15 cellular contexts compared by ENCODE assay signal in the genomic region with DNA sequence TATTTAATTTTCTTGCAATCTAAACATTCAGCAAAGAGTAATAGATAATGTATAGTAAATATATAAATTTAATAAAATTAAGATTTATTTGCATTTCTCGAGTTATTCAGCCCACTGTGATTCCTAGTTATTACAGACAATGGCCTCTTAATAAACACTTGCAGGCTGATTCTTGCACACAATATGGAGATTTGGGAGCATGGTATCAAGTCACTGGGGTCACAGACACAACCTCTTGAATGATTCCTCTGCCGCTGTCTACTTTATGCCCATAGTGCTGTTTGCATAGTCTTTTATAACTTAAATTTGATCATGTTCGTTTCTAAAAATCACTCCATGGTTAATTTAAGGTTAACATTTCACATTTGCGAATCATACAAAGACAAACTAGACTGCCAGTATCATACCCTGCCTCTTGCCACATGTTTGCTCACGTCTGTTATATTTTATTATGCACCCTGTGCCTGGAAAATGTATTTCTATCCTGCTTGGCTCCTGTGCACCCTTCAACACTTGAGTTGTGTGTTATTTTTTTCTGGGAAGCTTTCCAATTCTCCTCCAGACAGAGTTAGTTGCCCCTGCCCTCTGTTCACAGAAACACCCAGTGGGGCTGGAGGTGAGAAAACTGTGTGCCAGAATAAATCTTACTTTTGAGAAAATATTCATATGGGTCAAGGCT.
"Had no signal": no experiment of that assay in that cellular context is flagged by ENCODE, and none has a peak within 500 bp of the region (broad histone marks: within the 10 kb centered on the region; RNA-seq: fewer than 3 reads in every experiment).

No MANE protein-coding gene starts in this region.

- H3K4me3 ChIP-seq: adrenal gland, colonic mucosa, lung, neural progenitor cell, pancreas, uterus had no signal

- H3K4me1 ChIP-seq: adrenal gland, colonic mucosa, neural progenitor cell, pancreas, uterus had no signal

- DNase-seq: activated CD4-positive, alpha-beta T cell treated with anti-CD3 and anti-CD28 coated beads for 48 hours; activated CD8-positive, alpha-beta memory T cell treated with anti-CD3 and anti-CD28 coated beads, Interleukin-2, amount 50 U/mL, for 48 hours; activated CD8-positive, alpha-beta T cell treated with anti-CD3 and anti-CD28 coated beads, Interleukin-2, amount 10 ng/mL, durations not matched to agents 7 days and 5 days; activated naive CD4-positive, alpha-beta T cell; adrenal gland; colonic mucosa; hypothalamus; midbrain; pancreas; small intestine; uterus had no signal

- H3K9me3 ChIP-seq: adrenal gland, colonic mucosa, pancreas, uterus had no signal

- ATAC-seq: activated CD8-positive, alpha-beta T cell treated with anti-CD3 and anti-CD28 coated beads, Interleukin-2, amount 10 ng/mL, durations not matched to agents 7 days and 5 days; pancreas had no signal

- H3K27ac ChIP-seq: adrenal gland, colonic mucosa, neural progenitor cell, pancreas, uterus had no signal

- FAIRE-seq: endothelial cell of umbilical vein, small intestine had no signal

- H3K27me3 Mint-ChIP-seq: brain had no signal

- H3K9ac ChIP-seq: neural progenitor cell had no signal

- H3K4me1 Mint-ChIP-seq: neural progenitor cell had no signal

- H3K36me3 ChIP-seq: adrenal gland, colonic mucosa, neural progenitor cell, pancreas, uterus had no signal

- H2AFZ ChIP-seq: neural progenitor cell had no signal

- H3K36me3 Mint-ChIP-seq: brain, neural progenitor cell had no signal

- H3K27me3 ChIP-seq: adrenal gland, colonic mucosa, neural progenitor cell, pancreas, uterus had no signal

- H3K4me2 ChIP-seq: neural progenitor cell had no signal

- H3K4me3 Mint-ChIP-seq: activated CD8-positive, alpha-beta T cell treated with anti-CD3 and anti-CD28 coated beads, Interleukin-2, amount 10 ng/mL, durations not matched to agents 7 days and 5 days; brain; neural progenitor cell had no signal

- H3K27ac Mint-ChIP-seq: activated CD8-positive, alpha-beta T cell treated with anti-CD3 and anti-CD28 coated beads, Interleukin-2, amount 10 ng/mL, durations not matched to agents 7 days and 5 days; neural progenitor cell had no signal
